1 cellular context compared by ENCODE assay signal in the genomic region with DNA sequence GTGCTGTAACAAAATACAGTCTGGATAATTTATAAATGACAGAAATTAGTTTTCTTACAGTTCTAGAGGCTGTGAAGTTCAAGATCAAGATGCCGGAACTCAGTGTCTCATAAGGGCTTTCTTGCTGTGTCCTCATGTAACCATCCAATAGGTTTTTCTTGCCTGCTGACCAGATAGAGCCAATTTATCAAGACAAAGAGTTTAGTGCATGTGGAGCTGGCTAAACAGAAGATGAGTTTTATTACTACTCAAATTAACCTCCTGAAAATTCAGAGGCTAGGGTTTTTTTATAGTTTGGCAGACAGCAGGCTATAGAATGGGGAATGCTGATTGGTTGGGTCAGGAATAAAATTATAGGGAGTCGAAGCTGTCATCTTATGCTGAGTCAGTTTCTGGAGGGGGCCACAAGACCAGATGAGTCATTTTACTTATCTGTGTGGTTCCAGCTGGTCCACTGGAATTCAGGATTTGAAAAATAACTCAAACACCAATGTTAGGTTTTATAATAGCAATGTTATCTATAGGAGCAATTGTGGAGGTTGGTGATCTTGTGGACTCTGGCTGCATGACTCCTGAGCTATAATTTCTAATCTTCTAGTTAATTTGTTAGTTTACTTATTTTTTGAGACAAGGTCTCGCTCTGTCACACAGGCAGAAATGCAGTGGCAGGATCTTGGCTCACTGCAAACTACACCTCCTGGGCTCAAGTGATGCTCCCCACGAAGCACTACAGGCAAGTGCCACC.
TF ChIP-seq lines count a peak whose summit lies in the region.

No MANE protein-coding gene starts in this region.

TF ChIP-seq in K562, 482 proteins besides CTCF, POLR2A, EP300 and RAD21 (continued from another document and continues in another):
- TF ChIP-seq ZNF408 (CRISPR knock-in tag; IDR thresholded peaks at IDR 0.05; ENCODE audit: low read depth) (no peak), ARHGAP35 (IDR thresholded peaks at IDR 0.05; ENCODE audit: partially characterized antibody) (no peak), ZNF140 (CRISPR knock-in tag; IDR thresholded peaks at IDR 0.05) (peak; percentile 44; the same call in 1 of the 2 replicates), TBL1XR1 (IDR thresholded peaks at IDR 0.05; ENCODE audit: low read length in 2 of 2) (peak in 1 of 2 experiments; percentile 91; a peak in 2 of 4 replicates), SAFB2 (IDR thresholded peaks at IDR 0.05; ENCODE audit: borderline replicate concordance, low read depth, low read length, severe bottlenecking) (no peak), TCF7L2 (IDR thresholded peaks at IDR 0.05; ENCODE audit: low read depth, low read length) (no peak), TEAD2 (tag; IDR thresholded peaks at IDR 0.05) (peak; percentile 94), ZNF282 (CRISPR knock-in tag; IDR thresholded peaks at IDR 0.05) (no peak), ZNF316 (IDR thresholded peaks at IDR 0.05) (peak; percentile 100), CBFA2T2 (conservative IDR thresholded peaks at IDR 0.05) (peak; percentile 97), ZNF175 (CRISPR knock-in tag; IDR thresholded peaks at IDR 0.05; ENCODE audit: low read depth) (peak; percentile 90), BACH1 (tag; IDR thresholded peaks at IDR 0.05) (peak; percentile 97), GTF2E2 (tag; IDR thresholded peaks at IDR 0.05) (no peak), HDAC1 (IDR thresholded peaks at IDR 0.05) (peak; percentile 88 to 96), NFE2 (IDR thresholded peaks at IDR 0.05; ENCODE audit: low read depth) (peak; percentile 98), NEUROD1 (IDR thresholded peaks at IDR 0.05; ENCODE audit: borderline replicate concordance, low read depth, low read length, partially characterized antibody) (peak; percentile 91), FOSL1 (tag; conservative IDR thresholded peaks at IDR 0.05) (peak; percentile 100), ARNT (IDR thresholded peaks at IDR 0.05) (peak; percentile 85 to 93; a peak in 2 of 4 replicates), ZNF444 (CRISPR knock-in tag; IDR thresholded peaks at IDR 0.05) (no peak), MBD2 (IDR thresholded peaks at IDR 0.05; ENCODE audit: borderline replicate concordance, low read depth) (peak; percentile 77), NFRKB (IDR thresholded peaks at IDR 0.05; ENCODE audit: low read depth) (no peak), ZKSCAN8 (CRISPR knock-in tag; IDR thresholded peaks at IDR 0.05) (0 out of 2 replicates have a peak, but pooled peaks have one; percentile 61), STAT5A (IDR thresholded peaks at IDR 0.05; ENCODE audit: borderline replicate concordance, low read length) (peak; percentile 92), ZNF121 (CRISPR knock-in tag; conservative IDR thresholded peaks at IDR 0.05) (no peak), ZNF507 (tag; conservative IDR thresholded peaks at IDR 0.05) (no peak), STAG1 (CRISPR knock-in tag; IDR thresholded peaks at IDR 0.05; ENCODE audit: borderline replicate concordance) (no peak), NR4A1 (CRISPR knock-in tag; IDR thresholded peaks at IDR 0.05) (no peak), NR4A1 (tag; IDR thresholded peaks at IDR 0.05) (peak; percentile 36; the same call in 1 of the 2 replicates), PHTF2 (CRISPR knock-in tag; IDR thresholded peaks at IDR 0.05) (no peak), MEF2D (tag; conservative IDR thresholded peaks at IDR 0.05; ENCODE audit: low read depth) (peak; percentile 72; the same call in 1 of the 2 replicates), HEY1 (CRISPR knock-in tag; IDR thresholded peaks at IDR 0.05; ENCODE audit: borderline replicate concordance) (no peak), IRF2 (CRISPR knock-in tag; IDR thresholded peaks at IDR 0.05) (no peak), MCM2 (IDR thresholded peaks at IDR 0.05; ENCODE audit: low read depth) (no peak), TSC22D4 (tag; IDR thresholded peaks at IDR 0.05) (no peak), CXXC5 (CRISPR knock-in tag; IDR thresholded peaks at IDR 0.05) (peak; percentile 37), PML (IDR thresholded peaks at IDR 0.05; ENCODE audit: low read length) (peak; percentile 93), LARP7 (IDR thresholded peaks at IDR 0.05) (no peak), ZNF239 (CRISPR knock-in tag; IDR thresholded peaks at IDR 0.05) (no peak), MTA1 (IDR thresholded peaks at IDR 0.05; ENCODE audit: borderline replicate concordance) (no peak; the same call in 1 of the 2 replicates), BMI1 (IDR thresholded peaks at IDR 0.05; ENCODE audit: low read length) (no peak), SOX6 (IDR thresholded peaks at IDR 0.05) (peak; percentile 97), MAFF (IDR thresholded peaks at IDR 0.05; ENCODE audit: low read length) (peak; percentile 98)
- TF ChIP-seq, protein P1, sequence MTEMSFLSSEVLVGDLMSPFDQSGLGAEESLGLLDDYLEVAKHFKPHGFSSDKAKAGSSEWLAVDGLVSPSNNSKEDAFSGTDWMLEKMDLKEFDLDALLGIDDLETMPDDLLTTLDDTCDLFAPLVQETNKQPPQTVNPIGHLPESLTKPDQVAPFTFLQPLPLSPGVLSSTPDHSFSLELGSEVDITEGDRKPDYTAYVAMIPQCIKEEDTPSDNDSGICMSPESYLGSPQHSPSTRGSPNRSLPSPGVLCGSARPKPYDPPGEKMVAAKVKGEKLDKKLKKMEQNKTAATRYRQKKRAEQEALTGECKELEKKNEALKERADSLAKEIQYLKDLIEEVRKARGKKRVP (CRISPR knock-in tag; IDR thresholded peaks at IDR 0.05), result 0 out of 2 replicates have a peak, but pooled peaks have one; percentile 17
- TF ChIP-seq, protein P2, sequence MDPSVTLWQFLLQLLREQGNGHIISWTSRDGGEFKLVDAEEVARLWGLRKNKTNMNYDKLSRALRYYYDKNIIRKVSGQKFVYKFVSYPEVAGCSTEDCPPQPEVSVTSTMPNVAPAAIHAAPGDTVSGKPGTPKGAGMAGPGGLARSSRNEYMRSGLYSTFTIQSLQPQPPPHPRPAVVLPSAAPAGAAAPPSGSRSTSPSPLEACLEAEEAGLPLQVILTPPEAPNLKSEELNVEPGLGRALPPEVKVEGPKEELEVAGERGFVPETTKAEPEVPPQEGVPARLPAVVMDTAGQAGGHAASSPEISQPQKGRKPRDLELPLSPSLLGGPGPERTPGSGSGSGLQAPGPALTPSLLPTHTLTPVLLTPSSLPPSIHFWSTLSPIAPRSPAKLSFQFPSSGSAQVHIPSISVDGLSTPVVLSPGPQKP (CRISPR knock-in tag; IDR thresholded peaks at IDR 0.05), result no peak
- TF ChIP-seq, protein P3, sequence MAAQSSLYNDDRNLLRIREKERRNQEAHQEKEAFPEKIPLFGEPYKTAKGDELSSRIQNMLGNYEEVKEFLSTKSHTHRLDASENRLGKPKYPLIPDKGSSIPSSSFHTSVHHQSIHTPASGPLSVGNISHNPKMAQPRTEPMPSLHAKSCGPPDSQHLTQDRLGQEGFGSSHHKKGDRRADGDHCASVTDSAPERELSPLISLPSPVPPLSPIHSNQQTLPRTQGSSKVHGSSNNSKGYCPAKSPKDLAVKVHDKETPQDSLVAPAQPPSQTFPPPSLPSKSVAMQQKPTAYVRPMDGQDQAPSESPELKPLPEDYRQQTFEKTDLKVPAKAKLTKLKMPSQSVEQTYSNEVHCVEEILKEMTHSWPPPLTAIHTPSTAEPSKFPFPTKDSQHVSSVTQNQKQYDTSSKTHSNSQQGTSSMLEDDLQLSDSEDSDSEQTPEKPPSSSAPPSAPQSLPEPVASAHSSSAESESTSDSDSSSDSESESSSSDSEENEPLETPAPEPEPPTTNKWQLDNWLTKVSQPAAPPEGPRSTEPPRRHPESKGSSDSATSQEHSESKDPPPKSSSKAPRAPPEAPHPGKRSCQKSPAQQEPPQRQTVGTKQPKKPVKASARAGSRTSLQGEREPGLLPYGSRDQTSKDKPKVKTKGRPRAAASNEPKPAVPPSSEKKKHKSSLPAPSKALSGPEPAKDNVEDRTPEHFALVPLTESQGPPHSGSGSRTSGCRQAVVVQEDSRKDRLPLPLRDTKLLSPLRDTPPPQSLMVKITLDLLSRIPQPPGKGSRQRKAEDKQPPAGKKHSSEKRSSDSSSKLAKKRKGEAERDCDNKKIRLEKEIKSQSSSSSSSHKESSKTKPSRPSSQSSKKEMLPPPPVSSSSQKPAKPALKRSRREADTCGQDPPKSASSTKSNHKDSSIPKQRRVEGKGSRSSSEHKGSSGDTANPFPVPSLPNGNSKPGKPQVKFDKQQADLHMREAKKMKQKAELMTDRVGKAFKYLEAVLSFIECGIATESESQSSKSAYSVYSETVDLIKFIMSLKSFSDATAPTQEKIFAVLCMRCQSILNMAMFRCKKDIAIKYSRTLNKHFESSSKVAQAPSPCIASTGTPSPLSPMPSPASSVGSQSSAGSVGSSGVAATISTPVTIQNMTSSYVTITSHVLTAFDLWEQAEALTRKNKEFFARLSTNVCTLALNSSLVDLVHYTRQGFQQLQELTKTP (IDR thresholded peaks at IDR 0.05; ENCODE audit: low read depth in 1 of 2, partially characterized antibody in 2 of 2), result peak; percentile 46 to 91
- TF ChIP-seq, protein P4, sequence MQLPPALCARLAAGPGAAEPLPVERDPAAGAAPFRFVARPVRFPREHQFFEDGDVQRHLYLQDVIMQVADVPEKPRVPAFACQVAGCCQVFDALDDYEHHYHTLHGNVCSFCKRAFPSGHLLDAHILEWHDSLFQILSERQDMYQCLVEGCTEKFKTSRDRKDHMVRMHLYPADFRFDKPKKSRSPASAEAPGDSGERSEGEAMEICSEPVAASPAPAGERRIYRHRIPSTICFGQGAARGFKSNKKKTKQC (CRISPR knock-in tag; IDR thresholded peaks at IDR 0.05), result no peak
- TF ChIP-seq, protein P5, sequence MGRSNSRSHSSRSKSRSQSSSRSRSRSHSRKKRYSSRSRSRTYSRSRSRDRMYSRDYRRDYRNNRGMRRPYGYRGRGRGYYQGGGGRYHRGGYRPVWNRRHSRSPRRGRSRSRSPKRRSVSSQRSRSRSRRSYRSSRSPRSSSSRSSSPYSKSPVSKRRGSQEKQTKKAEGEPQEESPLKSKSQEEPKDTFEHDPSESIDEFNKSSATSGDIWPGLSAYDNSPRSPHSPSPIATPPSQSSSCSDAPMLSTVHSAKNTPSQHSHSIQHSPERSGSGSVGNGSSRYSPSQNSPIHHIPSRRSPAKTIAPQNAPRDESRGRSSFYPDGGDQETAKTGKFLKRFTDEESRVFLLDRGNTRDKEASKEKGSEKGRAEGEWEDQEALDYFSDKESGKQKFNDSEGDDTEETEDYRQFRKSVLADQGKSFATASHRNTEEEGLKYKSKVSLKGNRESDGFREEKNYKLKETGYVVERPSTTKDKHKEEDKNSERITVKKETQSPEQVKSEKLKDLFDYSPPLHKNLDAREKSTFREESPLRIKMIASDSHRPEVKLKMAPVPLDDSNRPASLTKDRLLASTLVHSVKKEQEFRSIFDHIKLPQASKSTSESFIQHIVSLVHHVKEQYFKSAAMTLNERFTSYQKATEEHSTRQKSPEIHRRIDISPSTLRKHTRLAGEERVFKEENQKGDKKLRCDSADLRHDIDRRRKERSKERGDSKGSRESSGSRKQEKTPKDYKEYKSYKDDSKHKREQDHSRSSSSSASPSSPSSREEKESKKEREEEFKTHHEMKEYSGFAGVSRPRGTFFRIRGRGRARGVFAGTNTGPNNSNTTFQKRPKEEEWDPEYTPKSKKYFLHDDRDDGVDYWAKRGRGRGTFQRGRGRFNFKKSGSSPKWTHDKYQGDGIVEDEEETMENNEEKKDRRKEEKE (IDR thresholded peaks at IDR 0.05; ENCODE audit: borderline replicate concordance in 1 of 2, control insufficient read depth in 1 of 2, low read depth in 2 of 2, low read length in 1 of 2), result 0 out of 4 replicates have a peak, but pooled peaks of 1 of the 2 experiments have one; percentile 37
- TF ChIP-seq, protein P6, sequence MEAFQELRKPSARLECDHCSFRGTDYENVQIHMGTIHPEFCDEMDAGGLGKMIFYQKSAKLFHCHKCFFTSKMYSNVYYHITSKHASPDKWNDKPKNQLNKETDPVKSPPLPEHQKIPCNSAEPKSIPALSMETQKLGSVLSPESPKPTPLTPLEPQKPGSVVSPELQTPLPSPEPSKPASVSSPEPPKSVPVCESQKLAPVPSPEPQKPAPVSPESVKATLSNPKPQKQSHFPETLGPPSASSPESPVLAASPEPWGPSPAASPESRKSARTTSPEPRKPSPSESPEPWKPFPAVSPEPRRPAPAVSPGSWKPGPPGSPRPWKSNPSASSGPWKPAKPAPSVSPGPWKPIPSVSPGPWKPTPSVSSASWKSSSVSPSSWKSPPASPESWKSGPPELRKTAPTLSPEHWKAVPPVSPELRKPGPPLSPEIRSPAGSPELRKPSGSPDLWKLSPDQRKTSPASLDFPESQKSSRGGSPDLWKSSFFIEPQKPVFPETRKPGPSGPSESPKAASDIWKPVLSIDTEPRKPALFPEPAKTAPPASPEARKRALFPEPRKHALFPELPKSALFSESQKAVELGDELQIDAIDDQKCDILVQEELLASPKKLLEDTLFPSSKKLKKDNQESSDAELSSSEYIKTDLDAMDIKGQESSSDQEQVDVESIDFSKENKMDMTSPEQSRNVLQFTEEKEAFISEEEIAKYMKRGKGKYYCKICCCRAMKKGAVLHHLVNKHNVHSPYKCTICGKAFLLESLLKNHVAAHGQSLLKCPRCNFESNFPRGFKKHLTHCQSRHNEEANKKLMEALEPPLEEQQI (IDR thresholded peaks at IDR 0.05), result peak; percentile 96
- TF ChIP-seq, protein P7, sequence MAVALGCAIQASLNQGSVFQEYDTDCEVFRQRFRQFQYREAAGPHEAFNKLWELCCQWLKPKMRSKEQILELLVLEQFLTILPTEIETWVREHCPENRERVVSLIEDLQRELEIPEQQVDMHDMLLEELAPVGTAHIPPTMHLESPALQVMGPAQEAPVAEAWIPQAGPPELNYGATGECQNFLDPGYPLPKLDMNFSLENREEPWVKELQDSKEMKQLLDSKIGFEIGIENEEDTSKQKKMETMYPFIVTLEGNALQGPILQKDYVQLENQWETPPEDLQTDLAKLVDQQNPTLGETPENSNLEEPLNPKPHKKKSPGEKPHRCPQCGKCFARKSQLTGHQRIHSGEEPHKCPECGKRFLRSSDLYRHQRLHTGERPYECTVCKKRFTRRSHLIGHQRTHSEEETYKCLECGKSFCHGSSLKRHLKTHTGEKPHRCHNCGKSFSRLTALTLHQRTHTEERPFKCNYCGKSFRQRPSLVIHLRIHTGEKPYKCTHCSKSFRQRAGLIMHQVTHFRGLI (CRISPR knock-in tag; IDR thresholded peaks at IDR 0.05), result no peak
- TF ChIP-seq, protein P8, sequence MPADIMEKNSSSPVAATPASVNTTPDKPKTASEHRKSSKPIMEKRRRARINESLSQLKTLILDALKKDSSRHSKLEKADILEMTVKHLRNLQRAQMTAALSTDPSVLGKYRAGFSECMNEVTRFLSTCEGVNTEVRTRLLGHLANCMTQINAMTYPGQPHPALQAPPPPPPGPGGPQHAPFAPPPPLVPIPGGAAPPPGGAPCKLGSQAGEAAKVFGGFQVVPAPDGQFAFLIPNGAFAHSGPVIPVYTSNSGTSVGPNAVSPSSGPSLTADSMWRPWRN (IDR thresholded peaks at IDR 0.05; ENCODE audit: low read depth), result peak; percentile 99
- TF ChIP-seq, protein P9, sequence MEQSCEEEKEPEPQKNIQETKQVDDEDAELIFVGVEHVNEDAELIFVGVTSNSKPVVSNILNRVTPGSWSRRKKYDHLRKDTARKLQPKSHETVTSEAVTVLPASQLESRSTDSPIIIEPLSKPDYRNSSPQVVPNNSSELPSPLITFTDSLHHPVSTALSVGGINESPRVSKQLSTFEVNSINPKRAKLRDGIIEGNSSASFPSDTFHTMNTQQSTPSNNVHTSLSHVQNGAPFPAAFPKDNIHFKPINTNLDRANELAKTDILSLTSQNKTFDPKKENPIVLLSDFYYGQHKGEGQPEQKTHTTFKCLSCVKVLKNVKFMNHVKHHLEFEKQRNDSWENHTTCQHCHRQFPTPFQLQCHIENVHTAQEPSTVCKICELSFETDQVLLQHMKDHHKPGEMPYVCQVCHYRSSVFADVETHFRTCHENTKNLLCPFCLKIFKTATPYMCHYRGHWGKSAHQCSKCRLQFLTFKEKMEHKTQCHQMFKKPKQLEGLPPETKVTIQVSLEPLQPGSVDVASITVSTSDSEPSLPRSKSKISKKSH (CRISPR knock-in tag; IDR thresholded peaks at IDR 0.05), result no peak
